ENCODE assay signal across 10 cellular contexts in the genomic region with DNA sequence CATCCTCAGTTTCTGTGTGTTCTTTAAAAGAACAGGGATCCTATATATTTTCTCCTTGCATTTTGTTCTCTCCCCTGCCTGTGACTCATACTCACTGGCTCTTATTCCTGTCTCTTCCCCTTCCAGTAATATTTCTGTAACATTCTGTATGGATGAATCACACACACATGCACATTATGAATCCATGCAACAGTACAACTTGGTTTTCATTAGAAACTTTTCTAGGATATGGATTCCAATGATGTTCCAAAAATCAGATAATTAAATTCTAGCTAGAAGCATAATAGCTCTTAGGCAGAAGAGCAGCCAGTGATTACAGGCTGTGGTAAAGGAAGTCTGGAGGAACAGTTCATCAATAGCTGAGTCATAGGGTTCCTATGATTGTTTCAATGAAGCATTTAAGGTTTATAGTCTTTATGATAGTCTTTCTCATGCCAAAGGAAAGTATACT.
DNase-seq lines count a peak whose midpoint lies in the region; ATAC-seq lines count a peak whose summit lies in the region.
"Had no signal": no experiment of that assay in that cellular context is flagged by ENCODE, and none has a peak within 500 bp of the region (broad histone marks: within the 10 kb centered on the region; RNA-seq: fewer than 3 reads in every experiment).

No MANE protein-coding gene starts in this region.

- DNase-seq in HCEC 1CT (peak; percentile 96), amniotic epithelial cell (ENCODE audit: low read depth) (peak; percentile 94), glomerular endothelial cell (ENCODE audit: extremely low read depth, low read depth, low spot score) (peak; percentile 68), stromal cell of bone marrow (ENCODE audit: low read depth) (peak; percentile 88), T-helper 9 cell (no peak), activated gamma-delta T cell treated with Interleukin-2 at 50 U/mL for 16 hours (no peak), NCI-H774 (lab: John Stamatoyannopoulos, UW) (no peak)
- DNase-seq: kidney had no signal

- no peak for ATAC-seq in HG03520 (IDR thresholded peaks at IDR 0.05; ENCODE audit: unreplicated experiment)
- ATAC-seq: activated naive CD4-positive, alpha-beta T cell treated with anti-CD3 and anti-CD28 coated beads, Interleukin-2, amount 50 U/mL, for 72 hours had no signal

Comparison
In these comparisons a context has a peak if more than half of its experiments do, and no peak if none do; other contexts are left out.
1. DNase-seq: peak in HCEC 1CT (single experiment), amniotic epithelial cell (single experiment), glomerular endothelial cell (single experiment) and stromal cell of bone marrow (single experiment); none in T-helper 9 cell (single experiment), activated gamma-delta T cell treated with Interleukin-2 at 50 U/mL for 16 hours (single experiment) and NCI-H774 (single experiment).